Comparison of ENCODE assay signal across 15 cellular contexts in the genomic region with DNA sequence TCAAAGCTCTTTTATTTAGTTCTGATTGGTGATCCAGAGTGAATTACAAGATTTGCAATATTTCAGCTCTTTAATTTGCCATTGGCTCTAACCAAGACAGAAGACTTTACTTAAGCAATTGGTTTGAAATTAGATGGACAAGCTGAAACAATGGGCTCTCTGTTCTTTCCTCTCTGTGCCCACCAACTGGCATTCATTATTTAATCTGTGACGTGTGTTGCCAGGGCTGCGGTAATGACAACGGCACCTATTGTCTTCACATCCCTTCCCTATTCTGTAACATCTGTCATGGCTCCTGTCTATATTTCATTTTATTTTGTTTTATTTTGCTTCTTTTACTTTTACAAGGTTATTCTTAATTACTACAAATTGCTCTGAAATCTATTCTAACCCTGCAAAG. TPM values are rescaled to one million over a fixed set of nuclear protein-coding genes. Genes with fewer than 3 reads are reported as not detected.
A peak's percentile ranks its signal among the peaks of the same experiment; 100 is the strongest.
DNase-seq lines count a peak whose midpoint lies in the region; ATAC-seq lines count a peak whose summit lies in the region.
"Had no signal": no experiment of that assay in that cellular context is flagged by ENCODE, and none has a peak within 500 bp of the region (broad histone marks: within the 10 kb centered on the region; RNA-seq: fewer than 3 reads in every experiment).

No MANE protein-coding gene starts in this region.

- DNase-seq in Daoy (ENCODE audit: low read depth): peak; percentile 35
- peak; percentile 86 for DNase-seq in NCI-H748 (lab: John Stamatoyannopoulos, UW; ENCODE audit: unreplicated experiment)
- DNase-seq in dermis microvascular lymphatic vessel endothelial cell (ENCODE audit: low read depth in 2 of 2): peak; percentile 61 to 63
- peak in 42 of 56 donors; percentile 11 to 77 (median 42) for DNase-seq in nucleus accumbens (lab: John Stamatoyannopoulos, UW)
- no peak for DNase-seq in NCI-H2107 (lab: John Stamatoyannopoulos, UW)
- no peak for DNase-seq in NOMO-1 treated with dmso at 0.1 percent for 144 hours (lab: John Stamatoyannopoulos, UW; ENCODE audit: unreplicated experiment)
- DNase-seq in GOT3 (lab: John Stamatoyannopoulos, UW): no peak
- DNase-seq: activated gamma-delta T cell; body of pancreas; effector memory CD4-positive, alpha-beta T cell; mesenchymal stem cell; NCI-H2029; stomach had no signal

- no peak for ATAC-seq in HG02588 (IDR thresholded peaks at IDR 0.05; ENCODE audit: unreplicated experiment)
- ATAC-seq: body of pancreas, GM23338 had no signal

RNA-seq across cellular contexts. Expression of a gene that starts 33.9 kb away (rescaled TPM):
- total RNA-seq in Daoy (2014; rRNA removed; shearing (Covaris generic)): 5.7 and 7.8 TPM in 2 replicates
- total RNA-seq in dermis microvascular lymphatic vessel endothelial cell: 62.2 and 89.2 TPM in 2 replicates

Comparison
In these comparisons a context has a peak if more than half of its experiments do, and no peak if none do; other contexts are left out.
1. DNase-seq: peak in Daoy (single experiment), NCI-H748 (single experiment), dermis microvascular lymphatic vessel endothelial cell (2 of 2) and nucleus accumbens (42 of 56); none in NCI-H2107 (single experiment), NOMO-1 treated with dmso at 0.1 percent for 144 hours (single experiment) and GOT3 (single experiment).